Comparison of ENCODE assay signal across 2 cellular contexts in genomic region chr7:116687801-116688201, GRCh38.
TF ChIP-seq lines count a peak whose summit lies in the region.

No MANE protein-coding gene starts in this region.

TF ChIP-seq in Ishikawa, 13 proteins besides CTCF, POLR2A, EP300 and RAD21:
- peak; percentile 37; the same call in 1 of the 2 replicates for TF ChIP-seq NFIC (IDR thresholded peaks at IDR 0.05)
- peak; percentile 23; the same call in 1 of the 2 replicates for TF ChIP-seq FOXM1 (IDR thresholded peaks at IDR 0.05; ENCODE audit: borderline replicate concordance, low read depth)
- no peak for TF ChIP-seq ZBTB7A (IDR thresholded peaks at IDR 0.05; ENCODE audit: low read depth)
- TF ChIP-seq CREB1 (IDR thresholded peaks at IDR 0.05; ENCODE audit: low read depth): no peak
- peak; percentile 84 for TF ChIP-seq MAX (IDR thresholded peaks at IDR 0.05)
- peak; percentile 53; the same call in 1 of the 2 replicates for TF ChIP-seq TEAD4 (IDR thresholded peaks at IDR 0.05)
- no peak for TF ChIP-seq CEBPB (IDR thresholded peaks at IDR 0.05)
- no peak for TF ChIP-seq TAF1 (IDR thresholded peaks at IDR 0.05; ENCODE audit: low read depth)
- peak; percentile 58 for TF ChIP-seq TCF12 (IDR thresholded peaks at IDR 0.05; ENCODE audit: low read depth)
- TF ChIP-seq, protein P1, sequence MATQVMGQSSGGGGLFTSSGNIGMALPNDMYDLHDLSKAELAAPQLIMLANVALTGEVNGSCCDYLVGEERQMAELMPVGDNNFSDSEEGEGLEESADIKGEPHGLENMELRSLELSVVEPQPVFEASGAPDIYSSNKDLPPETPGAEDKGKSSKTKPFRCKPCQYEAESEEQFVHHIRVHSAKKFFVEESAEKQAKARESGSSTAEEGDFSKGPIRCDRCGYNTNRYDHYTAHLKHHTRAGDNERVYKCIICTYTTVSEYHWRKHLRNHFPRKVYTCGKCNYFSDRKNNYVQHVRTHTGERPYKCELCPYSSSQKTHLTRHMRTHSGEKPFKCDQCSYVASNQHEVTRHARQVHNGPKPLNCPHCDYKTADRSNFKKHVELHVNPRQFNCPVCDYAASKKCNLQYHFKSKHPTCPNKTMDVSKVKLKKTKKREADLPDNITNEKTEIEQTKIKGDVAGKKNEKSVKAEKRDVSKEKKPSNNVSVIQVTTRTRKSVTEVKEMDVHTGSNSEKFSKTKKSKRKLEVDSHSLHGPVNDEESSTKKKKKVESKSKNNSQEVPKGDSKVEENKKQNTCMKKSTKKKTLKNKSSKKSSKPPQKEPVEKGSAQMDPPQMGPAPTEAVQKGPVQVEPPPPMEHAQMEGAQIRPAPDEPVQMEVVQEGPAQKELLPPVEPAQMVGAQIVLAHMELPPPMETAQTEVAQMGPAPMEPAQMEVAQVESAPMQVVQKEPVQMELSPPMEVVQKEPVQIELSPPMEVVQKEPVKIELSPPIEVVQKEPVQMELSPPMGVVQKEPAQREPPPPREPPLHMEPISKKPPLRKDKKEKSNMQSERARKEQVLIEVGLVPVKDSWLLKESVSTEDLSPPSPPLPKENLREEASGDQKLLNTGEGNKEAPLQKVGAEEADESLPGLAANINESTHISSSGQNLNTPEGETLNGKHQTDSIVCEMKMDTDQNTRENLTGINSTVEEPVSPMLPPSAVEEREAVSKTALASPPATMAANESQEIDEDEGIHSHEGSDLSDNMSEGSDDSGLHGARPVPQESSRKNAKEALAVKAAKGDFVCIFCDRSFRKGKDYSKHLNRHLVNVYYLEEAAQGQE (IDR thresholded peaks at IDR 0.05; ENCODE audit: low read depth): no peak
- no peak for TF ChIP-seq EGR1 (IDR thresholded peaks at IDR 0.05)

TF ChIP-seq in HepG2, 621 proteins besides CTCF, POLR2A, EP300 and RAD21:
- TF ChIP-seq ZNF205 (CRISPR knock-in tag; IDR thresholded peaks at IDR 0.05) (no peak), SOX13 (IDR thresholded peaks at IDR 0.05) (no peak), SOX13 (CRISPR knock-in tag; conservative IDR thresholded peaks at IDR 0.05 in 1 of 2, IDR thresholded peaks at IDR 0.05 in 1 of 2) (0 out of 4 replicates have a peak, but pooled peaks of 1 of the 2 experiments have one; percentile 7), FOSL2 (CRISPR knock-in tag; IDR thresholded peaks at IDR 0.05) (peak; percentile 75), PAX8 (CRISPR knock-in tag; IDR thresholded peaks at IDR 0.05; ENCODE audit: borderline replicate concordance) (no peak), ELF3 (CRISPR knock-in tag; IDR thresholded peaks at IDR 0.05) (0 out of 2 replicates have a peak, but pooled peaks have one; percentile 27)
- TF ChIP-seq, protein P2, sequence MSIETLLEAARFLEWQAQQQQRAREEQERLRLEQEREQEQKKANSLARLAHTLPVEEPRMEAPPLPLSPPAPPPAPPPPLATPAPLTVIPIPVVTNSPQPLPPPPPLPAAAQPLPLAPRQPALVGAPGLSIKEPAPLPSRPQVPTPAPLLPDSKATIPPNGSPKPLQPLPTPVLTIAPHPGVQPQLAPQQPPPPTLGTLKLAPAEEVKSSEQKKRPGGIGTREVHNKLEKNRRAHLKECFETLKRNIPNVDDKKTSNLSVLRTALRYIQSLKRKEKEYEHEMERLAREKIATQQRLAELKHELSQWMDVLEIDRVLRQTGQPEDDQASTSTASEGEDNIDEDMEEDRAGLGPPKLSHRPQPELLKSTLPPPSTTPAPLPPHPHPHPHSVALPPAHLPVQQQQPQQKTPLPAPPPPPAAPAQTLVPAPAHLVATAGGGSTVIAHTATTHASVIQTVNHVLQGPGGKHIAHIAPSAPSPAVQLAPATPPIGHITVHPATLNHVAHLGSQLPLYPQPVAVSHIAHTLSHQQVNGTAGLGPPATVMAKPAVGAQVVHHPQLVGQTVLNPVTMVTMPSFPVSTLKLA (IDR thresholded peaks at IDR 0.05): no peak
- TF ChIP-seq, protein P3, sequence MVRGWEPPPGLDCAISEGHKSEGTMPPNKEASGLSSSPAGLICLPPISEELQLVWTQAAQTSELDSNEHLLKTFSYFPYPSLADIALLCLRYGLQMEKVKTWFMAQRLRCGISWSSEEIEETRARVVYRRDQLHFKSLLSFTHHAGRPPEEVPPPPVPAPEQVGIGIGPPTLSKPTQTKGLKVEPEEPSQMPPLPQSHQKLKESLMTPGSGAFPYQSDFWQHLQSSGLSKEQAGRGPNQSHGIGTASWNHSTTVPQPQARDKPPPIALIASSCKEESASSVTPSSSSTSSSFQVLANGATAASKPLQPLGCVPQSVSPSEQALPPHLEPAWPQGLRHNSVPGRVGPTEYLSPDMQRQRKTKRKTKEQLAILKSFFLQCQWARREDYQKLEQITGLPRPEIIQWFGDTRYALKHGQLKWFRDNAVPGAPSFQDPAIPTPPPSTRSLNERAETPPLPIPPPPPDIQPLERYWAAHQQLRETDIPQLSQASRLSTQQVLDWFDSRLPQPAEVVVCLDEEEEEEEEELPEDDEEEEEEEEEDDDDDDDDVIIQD (CRISPR knock-in tag; IDR thresholded peaks at IDR 0.05; ENCODE audit: low read depth): peak; percentile 90; the same call in 1 of the 2 replicates
